ENCODE assay signal across 12 cellular contexts in genomic region chr7:118836933-118837332, GRCh38.
A peak's percentile ranks its signal among the peaks of the same experiment; 100 is the strongest.
DNase-seq lines count a peak whose midpoint lies in the region; ATAC-seq lines count a peak whose summit lies in the region.
"Had no signal": no experiment of that assay in that cellular context is flagged by ENCODE, and none has a peak within 500 bp of the region (broad histone marks: within the 10 kb centered on the region; RNA-seq: fewer than 3 reads in every experiment).

No MANE protein-coding gene starts in this region.

- no peaks in the 10 kb centered on the region for H3K4me1 Mint-ChIP-seq in immature natural killer cell
- H3K4me1 Mint-ChIP-seq: CD4-positive, CD25-positive, alpha-beta regulatory T cell; central memory CD8-positive, alpha-beta T cell; nephron had no signal

- H3K9me3 Mint-ChIP-seq in immature natural killer cell: peaks cover 5 to 24% (median 15%) of the 10 kb centered on the region in 6 donors

- no peak overlapping the region for H3K4me3 Mint-ChIP-seq in immature natural killer cell
- H3K4me3 Mint-ChIP-seq: CD4-positive, CD25-positive, alpha-beta regulatory T cell; central memory CD8-positive, alpha-beta T cell; nephron had no signal

- H3K27ac Mint-ChIP-seq in immature natural killer cell: no peak overlapping the region
- H3K27ac Mint-ChIP-seq: CD4-positive, CD25-positive, alpha-beta regulatory T cell; nephron had no signal

- DNase-seq in MV-4-11 (lab: John Stamatoyannopoulos, UW) (peak; percentile 77), kidney glomerular epithelial cell (lab: John Stamatoyannopoulos, UW) (no peak), SHP77 (lab: John Stamatoyannopoulos, UW) (no peak), DMS114 treated with DMSO at 0.1 percent for 48 hours (lab: John Stamatoyannopoulos, UW; ENCODE audit: unreplicated experiment) (no peak), immature natural killer cell (no peak)
- DNase-seq: CD4-positive, CD25-positive, alpha-beta regulatory T cell; NCI-H1694 treated with DMSO at 0.1 percent for 48 hours had no signal

- H3K36me3 Mint-ChIP-seq in immature natural killer cell: no peaks in the 10 kb centered on the region
- H3K36me3 Mint-ChIP-seq: CD4-positive, CD25-positive, alpha-beta regulatory T cell had no signal

- no peaks in the 10 kb centered on the region for H3K27me3 Mint-ChIP-seq in immature natural killer cell (ENCODE audit: low read depth in 3 of 3)
- H3K27me3 Mint-ChIP-seq: CD4-positive, CD25-positive, alpha-beta regulatory T cell; central memory CD8-positive, alpha-beta T cell had no signal

- peak; percentile 100 for ATAC-seq in GM18861 (IDR thresholded peaks at IDR 0.05; ENCODE audit: unreplicated experiment)
- peak; percentile 95 for ATAC-seq in GM21390 (IDR thresholded peaks at IDR 0.05; ENCODE audit: unreplicated experiment)
- ATAC-seq in HG03025 (IDR thresholded peaks at IDR 0.05; ENCODE audit: low FRiP score, unreplicated experiment): peak; percentile 71
